In genomic region chr1:92934395-92935378, GRCh38 we compare ENCODE assay signal across 8 cellular contexts. TPM values are rescaled to one million over a fixed set of nuclear protein-coding genes. Genes with fewer than 3 reads are reported as not detected.
A peak's percentile ranks its signal among the peaks of the same experiment; 100 is the strongest.
DNase-seq lines count a peak whose midpoint lies in the region; ATAC-seq and TF ChIP-seq lines count a peak whose summit lies in the region.

No MANE protein-coding gene starts in this region.

- no peaks in the 10 kb centered on the region for H3K27me3 Mint-ChIP-seq in T-helper 17 cell

- H3K9me3 ChIP-seq in HEK293 (ENCODE audit: control insufficient read depth, insufficient read depth, low read depth, low read length): no peaks in the 10 kb centered on the region
- no peaks in the 10 kb centered on the region for H3K9me3 ChIP-seq in stomach smooth muscle (ENCODE audit: control insufficient read depth in 2 of 2, low read length in 2 of 2)
- H3K9me3 ChIP-seq in T-helper 17 cell (ENCODE audit: control insufficient read depth, low read length, poor library complexity, severe bottlenecking): no peaks in the 10 kb centered on the region

- H3K27ac ChIP-seq in HEK293 (ENCODE audit: extremely low read depth, low read depth, low read length): peak overlapping the region; percentile 55
- H3K27ac ChIP-seq in stomach smooth muscle (ENCODE audit: low read length): peak overlapping the region; percentile 53

- H3K4me3 ChIP-seq in HEK293 (ENCODE audit: low read depth, low read length): no peak overlapping the region
- peak overlapping the region; percentile 33 to 36 for H3K4me3 ChIP-seq in stomach smooth muscle (ENCODE audit: low read length in 2 of 2)

- CTCF ChIA-PET in HEK293 (lab: Yijun Ruan, JAX): interaction anchor here (0.6 to 1.4 kb wide), 4 partner anchors 8 to 59 kb away, joined by 3 read pairs; partner anchors contain the start of gene DIPK1A

- intact Hi-C loops in Right ventricle myocardium superior (cut with DNase I): no loop called here

- POLR2A ChIA-PET in HEK293 (lab: Yijun Ruan, JAX): interaction anchor here (0.6 to 1.0 kb wide), 3 partner anchors 16 to 99 kb away, joined by 3 read pairs; no protein-coding TSS in a partner anchor

- H3K36me3 Mint-ChIP-seq in T-helper 17 cell (ENCODE audit: low read depth): peaks cover 8% of the 10 kb centered on the region

- peaks cover 31% of the 10 kb centered on the region for H3K4me1 Mint-ChIP-seq in T-helper 17 cell

- peak; percentile 91 for DNase-seq in SK-MEL-5 (ENCODE audit: low read depth, low spot score)
- DNase-seq in Right ventricle myocardium superior: peak; percentile 76
- no peak for DNase-seq in T-helper 17 cell
- no peak for DNase-seq in NOMO-1 (lab: John Stamatoyannopoulos, UW; ENCODE audit: unreplicated experiment in 2 of 2)

- H3K4me1 ChIP-seq in HEK293 (ENCODE audit: control insufficient read depth, insufficient read depth, low read length) (peaks cover 6% of the 10 kb centered on the region; the same call in 1 of the 2 replicates), stomach smooth muscle (ENCODE audit: control insufficient read depth, insufficient read depth, low read length) (peaks cover 4% of the 10 kb centered on the region)

- H3K4me3 Mint-ChIP-seq in T-helper 17 cell: no peak overlapping the region

- TF ChIP-seq CTCF in HEK293 (tag by site-specific recombination; IDR thresholded peaks at IDR 0.05): no peak

- in situ Hi-C loops in SK-MEL-5 (cut with HindIII; ENCODE audit: low pct_unique_long_range_greater_than_20kb, low sequenced_read_pairs): no loop called here

- peak overlapping the region; percentile 2 to 13 for H3K9ac ChIP-seq in stomach smooth muscle (ENCODE audit: low read length in 2 of 2)

- H3K36me3 ChIP-seq in HEK293 (ENCODE audit: control insufficient read depth in 2 of 2, insufficient read depth in 1 of 2, low read length in 2 of 2) (no peaks in the 10 kb centered on the region), stomach smooth muscle (ENCODE audit: control insufficient read depth in 2 of 2, insufficient read depth in 2 of 2, low read length in 2 of 2) (no peaks in the 10 kb centered on the region)

- H3K27me3 ChIP-seq in stomach smooth muscle (ENCODE audit: control insufficient read depth in 1 of 2, insufficient read depth in 2 of 2, low read length in 2 of 2): no peaks in the 10 kb centered on the region

- ATAC-seq in Right ventricle myocardium superior (ENCODE audit: poor library complexity): peak; percentile 87
- no peak for ATAC-seq in GM21825 (IDR thresholded peaks at IDR 0.05; ENCODE audit: unreplicated experiment)
- ATAC-seq in T-helper 17 cell: no peak
- ATAC-seq in GM21723 (IDR thresholded peaks at IDR 0.05; ENCODE audit: unreplicated experiment): no peak

- H3K27ac Mint-ChIP-seq in T-helper 17 cell: no peak overlapping the region

TF ChIP-seq in HEK293, 187 proteins besides CTCF, POLR2A, EP300 and RAD21 (continues in another document):
- TF ChIP-seq ZNF37A (tag by site-specific recombination; IDR thresholded peaks at IDR 0.05) (no peak), OSR2 (tag by site-specific recombination; IDR thresholded peaks at IDR 0.05) (peak; percentile 80), ZNF391 (tag by site-specific recombination; IDR thresholded peaks at IDR 0.05; ENCODE audit: borderline replicate concordance, low read depth) (peak; percentile 67; the same call in 1 of the 2 replicates), SCRT2 (tag by site-specific recombination; IDR thresholded peaks at IDR 0.05) (peak; percentile 44; the same call in 1 of the 2 replicates), ZNF645 (tag by site-specific recombination; IDR thresholded peaks at IDR 0.05) (no peak), ZNF514 (tag by site-specific recombination; IDR thresholded peaks at IDR 0.05) (no peak), ZNF629 (tag by site-specific recombination; IDR thresholded peaks at IDR 0.05) (peak; percentile 72), ZNF600 (tag by site-specific recombination; IDR thresholded peaks at IDR 0.05) (peak; percentile 27; the same call in 1 of the 2 replicates), ZBTB20 (tag by site-specific recombination; IDR thresholded peaks at IDR 0.05) (peak; percentile 21; the same call in 1 of the 2 replicates), KLF8 (tag by site-specific recombination; IDR thresholded peaks at IDR 0.05) (peak; percentile 37; the same call in 1 of the 2 replicates), PRDM6 (tag by site-specific recombination; IDR thresholded peaks at IDR 0.05) (peak; percentile 79), KLF10 (tag by site-specific recombination; IDR thresholded peaks at IDR 0.05) (peak; percentile 45; the same call in 1 of the 2 replicates), ZNF132 (tag by site-specific recombination; IDR thresholded peaks at IDR 0.05; ENCODE audit: borderline replicate concordance) (no peak), YY2 (tag by site-specific recombination; IDR thresholded peaks at IDR 0.05) (no peak), ZNF585B (tag by site-specific recombination; IDR thresholded peaks at IDR 0.05) (no peak)
- TF ChIP-seq, protein P1, sequence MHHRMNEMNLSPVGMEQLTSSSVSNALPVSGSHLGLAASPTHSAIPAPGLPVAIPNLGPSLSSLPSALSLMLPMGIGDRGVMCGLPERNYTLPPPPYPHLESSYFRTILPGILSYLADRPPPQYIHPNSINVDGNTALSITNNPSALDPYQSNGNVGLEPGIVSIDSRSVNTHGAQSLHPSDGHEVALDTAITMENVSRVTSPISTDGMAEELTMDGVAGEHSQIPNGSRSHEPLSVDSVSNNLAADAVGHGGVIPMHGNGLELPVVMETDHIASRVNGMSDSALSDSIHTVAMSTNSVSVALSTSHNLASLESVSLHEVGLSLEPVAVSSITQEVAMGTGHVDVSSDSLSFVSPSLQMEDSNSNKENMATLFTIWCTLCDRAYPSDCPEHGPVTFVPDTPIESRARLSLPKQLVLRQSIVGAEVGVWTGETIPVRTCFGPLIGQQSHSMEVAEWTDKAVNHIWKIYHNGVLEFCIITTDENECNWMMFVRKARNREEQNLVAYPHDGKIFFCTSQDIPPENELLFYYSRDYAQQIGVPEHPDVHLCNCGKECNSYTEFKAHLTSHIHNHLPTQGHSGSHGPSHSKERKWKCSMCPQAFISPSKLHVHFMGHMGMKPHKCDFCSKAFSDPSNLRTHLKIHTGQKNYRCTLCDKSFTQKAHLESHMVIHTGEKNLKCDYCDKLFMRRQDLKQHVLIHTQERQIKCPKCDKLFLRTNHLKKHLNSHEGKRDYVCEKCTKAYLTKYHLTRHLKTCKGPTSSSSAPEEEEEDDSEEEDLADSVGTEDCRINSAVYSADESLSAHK (tag by site-specific recombination; IDR thresholded peaks at IDR 0.05): 0 out of 2 replicates have a peak, but pooled peaks have one; percentile 23
- TF ChIP-seq, protein P2, sequence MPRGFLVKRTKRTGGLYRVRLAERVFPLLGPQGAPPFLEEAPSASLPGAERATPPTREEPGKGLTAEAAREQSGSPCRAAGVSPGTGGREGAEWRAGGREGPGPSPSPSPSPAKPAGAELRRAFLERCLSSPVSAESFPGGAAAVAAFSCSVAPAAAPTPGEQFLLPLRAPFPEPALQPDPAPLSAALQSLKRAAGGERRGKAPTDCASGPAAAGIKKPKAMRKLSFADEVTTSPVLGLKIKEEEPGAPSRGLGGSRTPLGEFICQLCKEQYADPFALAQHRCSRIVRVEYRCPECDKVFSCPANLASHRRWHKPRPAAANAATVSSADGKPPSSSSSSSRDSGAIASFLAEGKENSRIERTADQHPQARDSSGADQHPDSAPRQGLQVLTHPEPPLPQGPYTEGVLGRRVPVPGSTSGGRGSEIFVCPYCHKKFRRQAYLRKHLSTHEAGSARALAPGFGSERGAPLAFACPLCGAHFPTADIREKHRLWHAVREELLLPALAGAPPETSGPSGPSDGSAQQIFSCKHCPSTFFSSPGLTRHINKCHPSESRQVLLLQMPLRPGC (tag by site-specific recombination; IDR thresholded peaks at IDR 0.05): peak; percentile 79
- TF ChIP-seq, protein P3, sequence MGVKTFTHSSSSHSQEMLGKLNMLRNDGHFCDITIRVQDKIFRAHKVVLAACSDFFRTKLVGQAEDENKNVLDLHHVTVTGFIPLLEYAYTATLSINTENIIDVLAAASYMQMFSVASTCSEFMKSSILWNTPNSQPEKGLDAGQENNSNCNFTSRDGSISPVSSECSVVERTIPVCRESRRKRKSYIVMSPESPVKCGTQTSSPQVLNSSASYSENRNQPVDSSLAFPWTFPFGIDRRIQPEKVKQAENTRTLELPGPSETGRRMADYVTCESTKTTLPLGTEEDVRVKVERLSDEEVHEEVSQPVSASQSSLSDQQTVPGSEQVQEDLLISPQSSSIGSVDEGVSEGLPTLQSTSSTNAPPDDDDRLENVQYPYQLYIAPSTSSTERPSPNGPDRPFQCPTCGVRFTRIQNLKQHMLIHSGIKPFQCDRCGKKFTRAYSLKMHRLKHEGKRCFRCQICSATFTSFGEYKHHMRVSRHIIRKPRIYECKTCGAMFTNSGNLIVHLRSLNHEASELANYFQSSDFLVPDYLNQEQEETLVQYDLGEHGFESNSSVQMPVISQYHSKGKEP (tag by site-specific recombination; IDR thresholded peaks at IDR 0.05): peak; percentile 53; the same call in 1 of the 2 replicates

RNA-seq across cellular contexts. Expression of gene DIPK1A, which starts 26.6 kb away (rescaled TPM):
- 11.1 and 12.4 TPM in 2 replicates for total RNA-seq in SK-MEL-5 (2014; rRNA removed; shearing (Covaris generic))
- 12.2 and 18.5 TPM in 2 replicates for polyA plus RNA-seq in SK-MEL-5 (2015; cell fraction: cytosol; rRNA removed)
- polyA plus RNA-seq in SK-MEL-5 (2015; cell fraction: nucleus; rRNA removed): 3.5 and 3.8 TPM in 2 replicates
- 7.0 TPM for total RNA-seq in Right ventricle myocardium superior
- 1 to 10 TPM; 7.9 to 8.7 TPM for total RNA-seq in T-helper 17 cell

Comparison
In these comparisons a context has a peak if more than half of its experiments do, and no peak if none do; other contexts are left out.
1. DNase-seq: peak in SK-MEL-5 (single experiment) and Right ventricle myocardium superior (single experiment); none in T-helper 17 cell (0 of 3) and NOMO-1 (0 of 2).